In genomic region chr2:64865073-64865830, GRCh38 we compare ENCODE assay signal across 1 cellular context.
TF ChIP-seq lines count a peak whose summit lies in the region.

No MANE protein-coding gene starts in this region.

TF ChIP-seq in HepG2, 621 proteins besides CTCF, POLR2A, EP300 and RAD21 (continued from another document and continues in another):
- no peak for TF ChIP-seq ZBTB49 (CRISPR knock-in tag; IDR thresholded peaks at IDR 0.05; ENCODE audit: borderline replicate concordance)
- no peak for TF ChIP-seq HMGXB3 (CRISPR knock-in tag; IDR thresholded peaks at IDR 0.05; ENCODE audit: borderline replicate concordance)
- TF ChIP-seq CHD2 (IDR thresholded peaks at IDR 0.05; ENCODE audit: low read depth, low read length) = no peak
- no peak for TF ChIP-seq ZFP36L1 (CRISPR knock-in tag; IDR thresholded peaks at IDR 0.05)
- TF ChIP-seq ZNF513 (CRISPR knock-in tag; conservative IDR thresholded peaks at IDR 0.05) = no peak
- TF ChIP-seq ZNF143 (CRISPR knock-in tag; IDR thresholded peaks at IDR 0.05) = no peak
- no peak for TF ChIP-seq MBD4 (IDR thresholded peaks at IDR 0.05; ENCODE audit: borderline replicate concordance, low read length)
- TF ChIP-seq ATF4 (CRISPR knock-in tag; IDR thresholded peaks at IDR 0.05) = no peak
- TF ChIP-seq AGO2 (optimal IDR thresholded peaks at IDR 0.05; ENCODE audit: low read depth, low read length) = no peak
- no peak for TF ChIP-seq MBNL3 (CRISPR knock-in tag; conservative IDR thresholded peaks at IDR 0.05)
- TF ChIP-seq ZNF644 (CRISPR knock-in tag; IDR thresholded peaks at IDR 0.05; ENCODE audit: low read depth) = no peak
- TF ChIP-seq MED8 (CRISPR knock-in tag; IDR thresholded peaks at IDR 0.05; ENCODE audit: insufficient replicate concordance) = no peak
- TF ChIP-seq TFE3 (CRISPR knock-in tag; IDR thresholded peaks at IDR 0.05) = no peak
- no peak for TF ChIP-seq MXD4 (CRISPR knock-in tag; IDR thresholded peaks at IDR 0.05)
- TF ChIP-seq ZMAT5 (CRISPR knock-in tag; IDR thresholded peaks at IDR 0.05; ENCODE audit: borderline replicate concordance, low read depth) = no peak
- no peak for TF ChIP-seq TEAD2 (CRISPR knock-in tag; IDR thresholded peaks at IDR 0.05)
- TF ChIP-seq FOSL1 (CRISPR knock-in tag; IDR thresholded peaks at IDR 0.05; ENCODE audit: borderline replicate concordance) = no peak
- TF ChIP-seq HDAC6 (IDR thresholded peaks at IDR 0.05; ENCODE audit: low read depth, low read length) = no peak
- TF ChIP-seq NR0B2 (CRISPR knock-in tag; IDR thresholded peaks at IDR 0.05) = no peak
- TF ChIP-seq SMAD9 (CRISPR knock-in tag; IDR thresholded peaks at IDR 0.05) = no peak
- TF ChIP-seq ZNF549 (CRISPR knock-in tag; IDR thresholded peaks at IDR 0.05) = no peak
- TF ChIP-seq IRX3 (CRISPR knock-in tag; IDR thresholded peaks at IDR 0.05; ENCODE audit: borderline replicate concordance, low read depth) = no peak; the same call in 1 of the 2 replicates
- TF ChIP-seq MAFF (IDR thresholded peaks at IDR 0.05; ENCODE audit: low read depth, low read length) = no peak
- no peak for TF ChIP-seq YEATS4 (CRISPR knock-in tag; IDR thresholded peaks at IDR 0.05; ENCODE audit: borderline replicate concordance)
- TF ChIP-seq HDAC1 (CRISPR knock-in tag; IDR thresholded peaks at IDR 0.05) = peak; percentile 66; the same call in 1 of the 2 replicates
- TF ChIP-seq ZNF652 (CRISPR knock-in tag; IDR thresholded peaks at IDR 0.05; ENCODE audit: borderline replicate concordance, low read depth) = no peak
- TF ChIP-seq ZNF879 (CRISPR knock-in tag; IDR thresholded peaks at IDR 0.05) = no peak
- TF ChIP-seq ETV5 (CRISPR knock-in tag; IDR thresholded peaks at IDR 0.05; ENCODE audit: borderline replicate concordance) = no peak
- no peak for TF ChIP-seq MYPOP (CRISPR knock-in tag; IDR thresholded peaks at IDR 0.05)
- no peak for TF ChIP-seq LBX2 (CRISPR knock-in tag; IDR thresholded peaks at IDR 0.05; ENCODE audit: borderline replicate concordance)
- TF ChIP-seq RFXAP (CRISPR knock-in tag; IDR thresholded peaks at IDR 0.05; ENCODE audit: borderline replicate concordance) = no peak
- TF ChIP-seq ZNF18 (CRISPR knock-in tag; IDR thresholded peaks at IDR 0.05; ENCODE audit: insufficient replicate concordance) = no peak
- no peak for TF ChIP-seq ZFAT (CRISPR knock-in tag; conservative IDR thresholded peaks at IDR 0.05)
- TF ChIP-seq NR1H2 (CRISPR knock-in tag; IDR thresholded peaks at IDR 0.05; ENCODE audit: borderline replicate concordance, low read depth) = 0 out of 2 replicates have a peak, but pooled peaks have one; percentile 22
- TF ChIP-seq ZFP82 (CRISPR knock-in tag; IDR thresholded peaks at IDR 0.05; ENCODE audit: borderline replicate concordance) = no peak
- TF ChIP-seq ZHX1 (CRISPR knock-in tag; IDR thresholded peaks at IDR 0.05; ENCODE audit: low read depth) = no peak
- TF ChIP-seq HMG20B (CRISPR knock-in tag; conservative IDR thresholded peaks at IDR 0.05) = no peak
- TF ChIP-seq AHR (CRISPR knock-in tag; IDR thresholded peaks at IDR 0.05) = no peak
- 0 out of 2 replicates have a peak, but pooled peaks have one; percentile 32 for TF ChIP-seq CBX2 (IDR thresholded peaks at IDR 0.05; ENCODE audit: low read depth, low read length)
- no peak for TF ChIP-seq CBX2 (CRISPR knock-in tag; IDR thresholded peaks at IDR 0.05; ENCODE audit: low read depth)
- 0 out of 2 replicates have a peak, but pooled peaks have one; percentile 18 for TF ChIP-seq TMF1 (CRISPR knock-in tag; IDR thresholded peaks at IDR 0.05; ENCODE audit: low read depth)
- no peak for TF ChIP-seq ZNF414 (CRISPR knock-in tag; IDR thresholded peaks at IDR 0.05)
